8 cellular contexts compared by ENCODE assay signal in genomic region chr11:91248199-91248807, GRCh38.
DNase-seq lines count a peak whose midpoint lies in the region; ATAC-seq and TF ChIP-seq lines count a peak whose summit lies in the region.

No MANE protein-coding gene starts in this region.

- H3K36me3 ChIP-seq in upper lobe of left lung (no peaks in the 10 kb centered on the region), suprapubic skin (no peaks in the 10 kb centered on the region)

- no peaks in the 10 kb centered on the region for H3K4me1 ChIP-seq in upper lobe of left lung
- no peaks in the 10 kb centered on the region for H3K4me1 ChIP-seq in suprapubic skin

- ATAC-seq in SK-N-SH treated with all-trans-retinoic acid at 6 μM for 48 hours (peak; percentile 51; the same call in 1 of the 3 replicates), upper lobe of left lung (ENCODE audit: low FRiP score in 2 of 2) (peak in 1 of 2 donors; percentile 48), HG03045 (IDR thresholded peaks at IDR 0.05; ENCODE audit: unreplicated experiment) (no peak)

- no peak overlapping the region for H3K4me3 ChIP-seq in Jurkat, Clone E6-1 (ENCODE audit: low read length)
- H3K4me3 ChIP-seq in upper lobe of left lung, result no peak overlapping the region
- H3K4me3 ChIP-seq in suprapubic skin, result no peak overlapping the region

- H3K27me3 ChIP-seq in upper lobe of left lung, result no peaks in the 10 kb centered on the region
- H3K27me3 ChIP-seq in suprapubic skin, result no peaks in the 10 kb centered on the region

- no peak for TF ChIP-seq EP300 in upper lobe of left lung (IDR thresholded peaks at IDR 0.05)
- TF ChIP-seq EP300 in suprapubic skin (IDR thresholded peaks at IDR 0.05), result no peak

- TF ChIP-seq POLR2A in upper lobe of left lung (IDR thresholded peaks at IDR 0.05), result no peak
- TF ChIP-seq POLR2A in suprapubic skin (IDR thresholded peaks at IDR 0.05), result no peak

- DNase-seq in A172 (ENCODE audit: low spot score) (peak; percentile 10), GM10266 (ENCODE audit: extremely low spot score) (no peak), glomerular visceral epithelial cell (ENCODE audit: extremely low spot score) (peak; percentile 20), upper lobe of left lung (no peak), suprapubic skin (ENCODE audit: low spot score in 2 of 2) (no peak)
- DNase-seq in Jurkat, Clone E6-1 (ENCODE audit: low read depth, low spot score), result peak; percentile 37

- H3K27ac ChIP-seq in upper lobe of left lung, result no peak overlapping the region
- H3K27ac ChIP-seq in suprapubic skin, result no peak overlapping the region

- WGBS in upper lobe of left lung, 2 donors, result 8 to 9% methylated on average over 4 of the region's 4 CpGs
- 14% methylated on average over 4 of the region's 4 CpGs for WGBS in suprapubic skin

- H3K9me3 ChIP-seq in upper lobe of left lung (no peaks in the 10 kb centered on the region), suprapubic skin (no peaks in the 10 kb centered on the region)

- TF ChIP-seq CTCF in GM10266 (IDR thresholded peaks at IDR 0.05; ENCODE audit: control insufficient read depth, insufficient read depth, low read depth, missing control alignments) (peak; percentile 58), upper lobe of left lung (IDR thresholded peaks at IDR 0.05) (peak in 4 of 6 experiments; percentile 27 to 51 (median 40)), suprapubic skin (IDR thresholded peaks at IDR 0.05) (peak in 1 of 2 donors; percentile 40)

TF ChIP-seq in SK-N-SH treated with all-trans-retinoic acid at 6 μM for 48 hours, 23 proteins besides CTCF, POLR2A, EP300 and RAD21:
- TF ChIP-seq ZC3H10 (CRISPR knock-in tag; IDR thresholded peaks at IDR 0.05) (no peak), ZNF565 (CRISPR knock-in tag; conservative IDR thresholded peaks at IDR 0.05; ENCODE audit: low read depth) (no peak), ESRRG (CRISPR knock-in tag; IDR thresholded peaks at IDR 0.05) (no peak), CSDC2 (CRISPR knock-in tag; IDR thresholded peaks at IDR 0.05) (no peak), CSRNP3 (CRISPR knock-in tag; IDR thresholded peaks at IDR 0.05) (no peak), RARB (CRISPR knock-in tag; IDR thresholded peaks at IDR 0.05) (no peak), PPARA (CRISPR knock-in tag; IDR thresholded peaks at IDR 0.05; ENCODE audit: borderline replicate concordance) (no peak)

Comparison
In these comparisons a context has a peak if more than half of its experiments do, and no peak if none do; other contexts are left out.
1. DNase-seq: peak in A172 (single experiment), Jurkat, Clone E6-1 (single experiment) and glomerular visceral epithelial cell (single experiment); none in GM10266 (single experiment), upper lobe of left lung (0 of 2) and suprapubic skin (0 of 2).